In the genomic region with DNA sequence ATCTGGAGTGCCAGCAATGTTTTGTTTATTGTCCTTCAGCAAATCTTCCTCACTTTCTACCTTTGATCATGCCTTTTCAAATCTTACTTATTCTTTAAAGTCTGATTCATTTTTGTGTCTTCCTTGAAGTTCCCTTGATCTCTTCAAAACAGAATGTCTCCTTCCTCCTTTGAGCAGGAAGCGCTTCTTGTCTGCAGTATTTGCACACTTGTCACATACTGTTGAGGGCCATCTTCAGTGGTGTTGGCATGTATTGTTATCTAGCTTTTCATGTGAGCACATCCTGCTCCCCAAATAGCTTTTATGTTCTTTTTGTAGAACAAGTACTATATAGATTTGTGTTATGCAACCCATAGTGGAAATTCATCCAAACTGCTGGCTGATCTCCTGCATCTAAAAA, we compare ENCODE assay signal across 18 cellular contexts. TPM values are rescaled to one million over a fixed set of nuclear protein-coding genes. Genes with fewer than 3 reads are reported as not detected.
A peak's percentile ranks its signal among the peaks of the same experiment; 100 is the strongest.
DNase-seq lines count a peak whose midpoint lies in the region; ATAC-seq and TF ChIP-seq lines count a peak whose summit lies in the region.
"Had no signal": no experiment of that assay in that cellular context is flagged by ENCODE, and none has a peak within 500 bp of the region (broad histone marks: within the 10 kb centered on the region; RNA-seq: fewer than 3 reads in every experiment).

No MANE protein-coding gene starts in this region.

- no peaks in the 10 kb centered on the region for H3K79me2 ChIP-seq in Loucy (ENCODE audit: insufficient read depth, low read length)

- TF ChIP-seq CTCF in Loucy (conservative IDR thresholded peaks at IDR 0.05; ENCODE audit: low read length) (no peak), mesothelial cell of epicardium (IDR thresholded peaks at IDR 0.05; ENCODE audit: unreplicated experiment) (no peak), right lobe of liver (IDR thresholded peaks at IDR 0.05) (no peak)

- H3K36me3 ChIP-seq in BLaER1 treated with 17β-estradiol and CSF1 and Interleukin-3, amounts not matched to agents 10 nM and 100 nM = no peaks in the 10 kb centered on the region
- H3K36me3 ChIP-seq in Loucy (ENCODE audit: insufficient read depth, low read length) = no peaks in the 10 kb centered on the region
- no peaks in the 10 kb centered on the region for H3K36me3 ChIP-seq in right lobe of liver

- H3K4me2 ChIP-seq in BLaER1 treated with 17β-estradiol and CSF1 and Interleukin-3, amounts not matched to agents 10 nM and 100 nM = peak overlapping the region in 6 of 11 experiments; percentile 5 to 43 (median 18); a peak in 3 of 22 replicates
- H3K4me2 ChIP-seq in Loucy (ENCODE audit: low read depth, low read length, poor library complexity, severe bottlenecking) = no peak overlapping the region

- WGBS in right lobe of liver (ENCODE audit: insufficient coverage, low coverage, low lambda C conversion rate, missing lambda C conversion rate) = 75% methylated on average over 1 of the region's 1 CpG

- no peak overlapping the region for H3K4me3 ChIP-seq in BLaER1 treated with 17β-estradiol and CSF1 and Interleukin-3, amounts not matched to agents 10 nM and 100 nM
- no peak overlapping the region for H3K4me3 ChIP-seq in Loucy (ENCODE audit: low read length, poor library complexity, severe bottlenecking)
- no peak overlapping the region for H3K4me3 ChIP-seq in right lobe of liver

- H4K20me1 ChIP-seq in BLaER1 treated with 17β-estradiol and CSF1 and Interleukin-3, amounts not matched to agents 10 nM and 100 nM = no peaks in the 10 kb centered on the region
- H4K20me1 ChIP-seq in Loucy (ENCODE audit: insufficient read depth, low read length, poor library complexity, severe bottlenecking) = no peaks in the 10 kb centered on the region

- H3K4me1 ChIP-seq in BLaER1 treated with 17β-estradiol and CSF1 and Interleukin-3, amounts not matched to agents 10 nM and 100 nM = peaks cover 6 to 21% (median 14%) of the 10 kb centered on the region in 10 experiments; a peak in 19 of 20 replicates
- H3K4me1 ChIP-seq in Loucy (ENCODE audit: insufficient read depth, low read length, poor library complexity, severe bottlenecking) (peaks cover 6% of the 10 kb centered on the region), right lobe of liver (no peaks in the 10 kb centered on the region)

- peak overlapping the region; percentile 52 for H3K27ac Mint-ChIP-seq in T-helper 2 cell treated with Interferon-gamma antibody and Interleukin-4, amounts not matched to agents 5 μg/mL and 100 μg/mL, for 36 hours
- H3K27ac Mint-ChIP-seq in mesothelial cell of epicardium = peak overlapping the region; percentile 13
- H3K27ac Mint-ChIP-seq in effector memory CD8-positive, alpha-beta T cell = no peak overlapping the region

- intact Hi-C loops in right lobe of liver (cut with DNase I) = no loop called here

- no peak for ATAC-seq in right lobe of liver
- no peak for ATAC-seq in effector memory CD8-positive, alpha-beta T cell (replicated peaks)

- H3K4me3 Mint-ChIP-seq in T-helper 2 cell treated with Interferon-gamma antibody and Interleukin-4, amounts not matched to agents 5 μg/mL and 100 μg/mL, for 36 hours = no peak overlapping the region
- H3K4me3 Mint-ChIP-seq in mesothelial cell of epicardium = no peak overlapping the region
- no peak overlapping the region for H3K4me3 Mint-ChIP-seq in effector memory CD8-positive, alpha-beta T cell
- H3K4me3 Mint-ChIP-seq: CD8-positive, alpha-beta memory T cell had no signal

- H2AFZ ChIP-seq in Loucy (ENCODE audit: low read length) = peak overlapping the region; percentile 69; the same call in 1 of the 2 replicates

- peaks cover 15% of the 10 kb centered on the region for H3K9me3 Mint-ChIP-seq in T-helper 2 cell treated with Interferon-gamma antibody and Interleukin-4, amounts not matched to agents 5 μg/mL and 100 μg/mL, for 36 hours
- H3K9me3 Mint-ChIP-seq in mesothelial cell of epicardium = peaks cover 21% of the 10 kb centered on the region
- H3K9me3 Mint-ChIP-seq in effector memory CD8-positive, alpha-beta T cell = no peaks in the 10 kb centered on the region

- no peaks in the 10 kb centered on the region for H3K9me2 ChIP-seq in Loucy (replicated peaks; ENCODE audit: low read depth, low read length)

- no peak overlapping the region for H3K9ac ChIP-seq in BLaER1 treated with 17β-estradiol and CSF1 and Interleukin-3, amounts not matched to agents 10 nM and 100 nM
- H3K9ac ChIP-seq in Loucy (ENCODE audit: low read depth, low read length, poor library complexity, severe bottlenecking) = no peak overlapping the region

- peaks cover 14 to 44% (median 28%) of the 10 kb centered on the region in 11 experiments for H3K9me3 ChIP-seq in BLaER1 treated with 17β-estradiol and CSF1 and Interleukin-3, amounts not matched to agents 10 nM and 100 nM (replicated peaks in 1 of 11)
- no peaks in the 10 kb centered on the region for H3K9me3 ChIP-seq in Loucy (ENCODE audit: insufficient read depth, low read depth, low read length)
- no peaks in the 10 kb centered on the region for H3K9me3 ChIP-seq in right lobe of liver

- H3K27me3 Mint-ChIP-seq in T-helper 2 cell treated with Interferon-gamma antibody and Interleukin-4, amounts not matched to agents 5 μg/mL and 100 μg/mL, for 36 hours (ENCODE audit: low read depth) = no peaks in the 10 kb centered on the region
- no peaks in the 10 kb centered on the region for H3K27me3 Mint-ChIP-seq in mesothelial cell of epicardium (ENCODE audit: low read depth)
- H3K27me3 Mint-ChIP-seq in effector memory CD8-positive, alpha-beta T cell = peaks cover 5 to 11% of the 10 kb centered on the region in 2 donors

- H3K36me3 Mint-ChIP-seq in T-helper 2 cell treated with Interferon-gamma antibody and Interleukin-4, amounts not matched to agents 5 μg/mL and 100 μg/mL, for 36 hours (ENCODE audit: low read depth) = peaks cover 5% of the 10 kb centered on the region
- peaks cover 10% of the 10 kb centered on the region for H3K36me3 Mint-ChIP-seq in mesothelial cell of epicardium
- H3K36me3 Mint-ChIP-seq in effector memory CD8-positive, alpha-beta T cell (ENCODE audit: insufficient read depth) = no peaks in the 10 kb centered on the region

- H3K4me1 Mint-ChIP-seq in T-helper 2 cell treated with Interferon-gamma antibody and Interleukin-4, amounts not matched to agents 5 μg/mL and 100 μg/mL, for 36 hours (ENCODE audit: low read depth) = peaks cover 8% of the 10 kb centered on the region
- H3K4me1 Mint-ChIP-seq in mesothelial cell of epicardium = peaks cover 18% of the 10 kb centered on the region
- no peaks in the 10 kb centered on the region for H3K4me1 Mint-ChIP-seq in effector memory CD8-positive, alpha-beta T cell (ENCODE audit: low read depth in 2 of 2)

- DNase-seq in T-helper 2 cell treated with Interferon-gamma antibody and Interleukin-4, amounts not matched to agents 5 μg/mL and 100 μg/mL, for 36 hours (ENCODE audit: low spot score) = no peak
- DNase-seq in T-helper 2 cell (no peak), mesothelial cell of epicardium (ENCODE audit: low spot score in 2 of 2, unreplicated experiment in 2 of 2) (no peak), right lobe of liver (no peak), amygdala (lab: John Stamatoyannopoulos, UW) (no peak)
- DNase-seq in effector memory CD8-positive, alpha-beta T cell = no peak
- DNase-seq: 8988T, DMS79, KG1, NCI-H1092 treated with DMSO at 0.1 percent for 48 hours, NCI-H2081, NCI-H2171 treated with DMSO at 0.1 percent for 48 hours, NCI-H446, NCI-H69, Right ventricle myocardium superior had no signal

- H3F3A ChIP-seq in Loucy (ENCODE audit: low read depth) = no peaks in the 10 kb centered on the region

- H3K27ac ChIP-seq in BLaER1 treated with 17β-estradiol and CSF1 and Interleukin-3, amounts not matched to agents 10 nM and 100 nM = no peak overlapping the region
- H3K27ac ChIP-seq in right lobe of liver = no peak overlapping the region

- H3K27me3 ChIP-seq in BLaER1 treated with 17β-estradiol and CSF1 and Interleukin-3, amounts not matched to agents 10 nM and 100 nM = no peaks in the 10 kb centered on the region
- no peaks in the 10 kb centered on the region for H3K27me3 ChIP-seq in Loucy (ENCODE audit: insufficient read depth, low read length, poor library complexity, severe bottlenecking)
- no peaks in the 10 kb centered on the region for H3K27me3 ChIP-seq in right lobe of liver

- no peak for TF ChIP-seq POLR2A in right lobe of liver (IDR thresholded peaks at IDR 0.05)

RNA-seq across cellular contexts. Expression of a gene that starts 5.9 kb away (rescaled TPM):
- total RNA-seq in mesothelial cell of epicardium = 66.1 to 67.4 TPM (median 66.5 TPM) in 3 replicates
- 10 to 100 TPM; 10.4 to 30.1 (median 15.6) TPM for total RNA-seq in right lobe of liver

Comparison
In these comparisons a context has a peak if more than half of its experiments do, and no peak if none do; other contexts are left out.
1. H3K27ac Mint-ChIP-seq: peak in T-helper 2 cell treated with Interferon-gamma antibody and Interleukin-4, amounts not matched to agents 5 μg/mL and 100 μg/mL, for 36 hours (single experiment) and mesothelial cell of epicardium (single experiment); none in effector memory CD8-positive, alpha-beta T cell (0 of 2).